In the genomic region with DNA sequence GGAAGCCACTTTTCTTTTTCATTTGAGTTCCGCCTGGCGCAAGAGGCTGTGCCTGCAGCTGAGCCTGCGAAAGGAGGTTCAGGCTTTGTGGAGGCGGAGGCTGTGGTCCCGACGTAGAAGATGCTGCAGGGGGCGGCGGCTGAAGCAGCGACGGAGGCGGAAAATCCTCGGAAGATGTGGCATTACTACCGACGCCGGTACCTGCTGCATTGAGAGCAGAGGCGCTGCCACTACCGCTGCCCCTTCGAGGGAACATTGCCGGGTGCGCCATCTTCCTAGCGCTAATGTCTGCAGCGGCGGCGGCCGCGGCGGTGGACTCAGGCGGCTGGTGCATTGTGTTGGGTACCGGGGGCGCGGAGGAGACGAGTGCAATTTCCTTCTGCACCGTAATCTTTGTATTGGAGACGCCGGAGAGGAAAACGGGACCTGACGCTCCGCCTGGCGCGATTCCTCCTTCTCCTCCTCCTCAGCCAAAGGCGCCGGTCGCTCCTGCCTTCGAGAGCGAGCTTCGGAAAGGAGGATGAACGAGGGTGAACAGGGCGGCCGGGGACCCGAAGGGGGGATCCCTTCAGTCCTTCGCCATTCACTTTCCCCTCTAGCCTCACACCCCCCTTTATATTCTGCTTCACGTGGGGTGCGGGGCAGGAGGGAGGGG, we compare ENCODE assay signal across 8 cellular contexts.
DNase-seq lines count a peak whose midpoint lies in the region; ATAC-seq lines count a peak whose summit lies in the region.

A gene (minus strand): TSS at position 590 of the 655 bp plus-strand sequence. CDS start 256 bp downstream, at position 334.

- no peak for ATAC-seq in GM21515 (IDR thresholded peaks at IDR 0.05; ENCODE audit: unreplicated experiment)

- DNase-seq in DMS53 (lab: John Stamatoyannopoulos, UW), result peak; percentile 64
- no peak for DNase-seq in DMS53 treated with DMSO at 0.1 percent for 48 hours (lab: John Stamatoyannopoulos, UW; ENCODE audit: unreplicated experiment)
- DNase-seq in NCI-H526 treated with DMSO at 0.1 percent for 48 hours (lab: John Stamatoyannopoulos, UW), result peak; percentile 79
- DNase-seq in activated T-cell treated with anti-CD3 and anti-CD28 coated beads, Interleukin-2, amount 50 U/mL, for 1 hour, result peak; percentile 76
- no peak for DNase-seq in epithelial cell of prostate (ENCODE audit: low read depth, low spot score)
- DNase-seq in middle frontal gyrus (ENCODE audit: extremely low spot score, low spot score), result peak; percentile 22
- peak; percentile 44 to 47 for DNase-seq in stimulated activated CD8-positive, alpha-beta memory T cell treated with anti-CD3 and anti-CD28 coated beads, Interleukin-15, amount 100 ng/mL, for 48 hours (ENCODE audit: low read depth in 2 of 2)

- peak within 1 kb of the TSS; percentile 88 for H3K27ac ChIP-seq in epithelial cell of prostate

Comparison
In these comparisons a context has a peak if more than half of its experiments do, and no peak if none do; other contexts are left out.
1. DNase-seq: peak in DMS53 (single experiment), NCI-H526 treated with DMSO at 0.1 percent for 48 hours (single experiment), activated T-cell treated with anti-CD3 and anti-CD28 coated beads, Interleukin-2, amount 50 U/mL, for 1 hour (single experiment), middle frontal gyrus (single experiment) and stimulated activated CD8-positive, alpha-beta memory T cell treated with anti-CD3 and anti-CD28 coated beads, Interleukin-15, amount 100 ng/mL, for 48 hours (2 of 2); none in DMS53 treated with DMSO at 0.1 percent for 48 hours (single experiment) and epithelial cell of prostate (single experiment).